13 cellular contexts compared by ENCODE assay signal in genomic region chr2:133247613-133248012, GRCh38.
DNase-seq lines count a peak whose midpoint lies in the region; ATAC-seq, FAIRE-seq and TF ChIP-seq lines count a peak whose summit lies in the region.
"Had no signal": no experiment of that assay in that cellular context is flagged by ENCODE, and none has a peak within 500 bp of the region (broad histone marks: within the 10 kb centered on the region; RNA-seq: fewer than 3 reads in every experiment).

No MANE protein-coding gene starts in this region.

- no peaks in the 10 kb centered on the region for H3K9me3 Mint-ChIP-seq in progenitor cell of endocrine pancreas (ENCODE audit: low read depth)
- H3K9me3 Mint-ChIP-seq in activated naive CD4-positive, alpha-beta T cell treated with anti-CD3 and anti-CD28 coated beads for 36 hours = no peaks in the 10 kb centered on the region

- in situ Hi-C loops in ACHN (cut with HindIII; ENCODE audit: low pct_ligation_motif_present, low pct_unique_long_range_greater_than_20kb, low sequenced_read_pairs) = no loop called here

- ATAC-seq in Right ventricle myocardium superior (ENCODE audit: poor library complexity) (peak; percentile 56), body of pancreas (no peak)

- DNase-seq in ACHN (peak; percentile 29), GM19239 (ENCODE audit: insufficient read length, low spot score) (no peak), LHCN-M2 (ENCODE audit: low read depth) (peak; percentile 10), Right ventricle myocardium superior (no peak), progenitor cell of endocrine pancreas (ENCODE audit: low spot score, unreplicated experiment) (no peak), body of pancreas (no peak), NCI-H2171 (lab: John Stamatoyannopoulos, UW) (no peak)
- no peak for DNase-seq in activated naive CD4-positive, alpha-beta T cell treated with anti-CD3 and anti-CD28 coated beads for 36 hours
- DNase-seq: activated CD4-positive, alpha-beta T cell treated with anti-CD3 and anti-CD28 coated beads, Interleukin-2, amount 50 U/mL, for 1 hour; effector CD4-positive, alpha-beta T cell; NCI-H187; thyroid gland had no signal

- H3K4me1 ChIP-seq in body of pancreas = no peaks in the 10 kb centered on the region
- H3K4me1 ChIP-seq: thyroid gland had no signal

- no peak overlapping the region for H3K27ac Mint-ChIP-seq in progenitor cell of endocrine pancreas
- H3K27ac Mint-ChIP-seq in activated naive CD4-positive, alpha-beta T cell treated with anti-CD3 and anti-CD28 coated beads for 36 hours = no peak overlapping the region
- H3K27ac Mint-ChIP-seq: activated naive CD8-positive, alpha-beta T cell had no signal

- H3K27me3 ChIP-seq in body of pancreas = no peaks in the 10 kb centered on the region
- H3K27me3 ChIP-seq: thyroid gland had no signal

- peak; percentile 61 for FAIRE-seq in GM19239 (lab: Jason Lieb, UNC)

- H3K36me3 ChIP-seq in body of pancreas (replicated peaks in 1 of 2; ENCODE audit: insufficient read depth in 1 of 2, low read depth in 2 of 2) = no peaks in the 10 kb centered on the region
- H3K36me3 ChIP-seq: thyroid gland had no signal

- no peaks in the 10 kb centered on the region for H3K36me3 Mint-ChIP-seq in progenitor cell of endocrine pancreas (ENCODE audit: insufficient read depth)
- H3K36me3 Mint-ChIP-seq in activated naive CD4-positive, alpha-beta T cell treated with anti-CD3 and anti-CD28 coated beads for 36 hours (ENCODE audit: low read depth) = no peaks in the 10 kb centered on the region
- H3K36me3 Mint-ChIP-seq: activated naive CD8-positive, alpha-beta T cell had no signal

- H3K27ac ChIP-seq in body of pancreas = no peak overlapping the region
- H3K27ac ChIP-seq: thyroid gland had no signal

- intact Hi-C loops in Right ventricle myocardium superior (cut with DNase I) (no loop called here), body of pancreas (cut with DNase I) (no loop called here)
- intact Hi-C loops in activated naive CD4-positive, alpha-beta T cell treated with anti-CD3 and anti-CD28 coated beads for 36 hours (cut with micrococcal nuclease) = no loop called here

- TF ChIP-seq CTCF in progenitor cell of endocrine pancreas (IDR thresholded peaks at IDR 0.05; ENCODE audit: unreplicated experiment) (no peak), body of pancreas (IDR thresholded peaks at IDR 0.05) (no peak)

- H3K4me3 ChIP-seq in body of pancreas = no peak overlapping the region
- H3K4me3 ChIP-seq: thyroid gland had no signal

- 70 to 71% methylated on average over 2 of the region's 2 CpGs for WGBS in body of pancreas, 2 donors

- no peaks in the 10 kb centered on the region for H3K27me3 Mint-ChIP-seq in progenitor cell of endocrine pancreas
- H3K27me3 Mint-ChIP-seq in activated naive CD4-positive, alpha-beta T cell treated with anti-CD3 and anti-CD28 coated beads for 36 hours (ENCODE audit: low read depth) = no peaks in the 10 kb centered on the region
- H3K27me3 Mint-ChIP-seq: activated naive CD8-positive, alpha-beta T cell had no signal

- CTCF ChIA-PET in activated naive CD4-positive, alpha-beta T cell treated with anti-CD3 and anti-CD28 coated beads for 36 hours (lab: Charles Lee) = no interaction called here

- no peak overlapping the region for H3K4me3 Mint-ChIP-seq in progenitor cell of endocrine pancreas (ENCODE audit: low read depth)
- no peak overlapping the region for H3K4me3 Mint-ChIP-seq in activated naive CD4-positive, alpha-beta T cell treated with anti-CD3 and anti-CD28 coated beads for 36 hours
- H3K4me3 Mint-ChIP-seq: activated naive CD8-positive, alpha-beta T cell had no signal

- no peaks in the 10 kb centered on the region for H3K9me3 ChIP-seq in body of pancreas
- H3K9me3 ChIP-seq: thyroid gland had no signal

- TF ChIP-seq POLR2A in body of pancreas (IDR thresholded peaks at IDR 0.05) = no peak

- no peaks in the 10 kb centered on the region for H3K4me1 Mint-ChIP-seq in progenitor cell of endocrine pancreas (ENCODE audit: low read depth)
- H3K4me1 Mint-ChIP-seq in activated naive CD4-positive, alpha-beta T cell treated with anti-CD3 and anti-CD28 coated beads for 36 hours (ENCODE audit: low read depth) = no peaks in the 10 kb centered on the region

Comparison
In these comparisons a context has a peak if more than half of its experiments do, and no peak if none do; other contexts are left out.
1. DNase-seq: peak in ACHN (single experiment) and LHCN-M2 (single experiment); none in GM19239 (single experiment), Right ventricle myocardium superior (single experiment), progenitor cell of endocrine pancreas (single experiment), activated naive CD4-positive, alpha-beta T cell treated with anti-CD3 and anti-CD28 coated beads for 36 hours (single experiment), body of pancreas (0 of 4) and NCI-H2171 (single experiment).